In the genomic region with DNA sequence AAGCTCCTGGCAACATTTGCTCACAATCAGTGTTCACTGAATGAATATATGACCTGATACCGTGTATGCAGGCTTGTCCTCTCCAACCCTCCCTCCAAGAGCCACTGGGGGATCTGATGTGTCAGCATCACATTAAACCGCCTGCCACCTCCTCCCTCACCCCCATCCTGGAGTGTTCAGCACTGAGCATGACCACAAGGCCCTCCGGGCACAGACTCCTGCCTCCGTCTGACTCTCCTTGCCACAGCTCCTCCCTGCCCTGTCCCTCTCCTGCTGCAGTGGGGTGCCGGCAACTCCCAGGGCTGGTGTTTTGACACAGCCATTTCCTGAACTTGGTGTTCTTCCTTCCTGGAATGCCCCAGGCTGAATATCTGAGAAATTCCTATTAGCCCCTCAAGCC, we compare ENCODE assay signal across 25 cellular contexts.
DNase-seq lines count a peak whose midpoint lies in the region; ATAC-seq and TF ChIP-seq lines count a peak whose summit lies in the region.
"Had no signal": no experiment of that assay in that cellular context is flagged by ENCODE, and none has a peak within 500 bp of the region (broad histone marks: within the 10 kb centered on the region; RNA-seq: fewer than 3 reads in every experiment).

No MANE protein-coding gene starts in this region.

- DNase-seq in EH (ENCODE audit: low read depth) (peak; percentile 26), RPMI8226 (peak; percentile 59), endothelial cell (ENCODE audit: low spot score) (no peak), SK-N-DZ (ENCODE audit: low spot score) (no peak), GM20000 (ENCODE audit: low spot score) (no peak)
- DNase-seq in natural killer cell treated with Interleukin-12 subunit alpha and Interleukin-12 subunit beta and Interleukin-15 and Interleukin-18, amount 100 ng/mL, for 72 hours (ENCODE audit: low spot score): no peak
- DNase-seq: C1 segment of cervical spinal cord; CD4-positive, alpha-beta memory T cell; COR-L47; GOT3; HCEC 1CT; Karpas-422; MM.1S; NCI-H1048; NCI-H1417; NCI-H1694; NCI-H2081; NCI-H2227 treated with DMSO at 0.1 percent for 48 hours; NCI-H69; Peyer's patch; SJCRH30; T-helper 2 cell had no signal

- no peak for ATAC-seq in natural killer cell treated with Interleukin-12 subunit alpha and Interleukin-12 subunit beta and Interleukin-15 and Interleukin-18, amount 100 ng/mL, for 72 hours
- ATAC-seq in HG02973 (IDR thresholded peaks at IDR 0.05; ENCODE audit: unreplicated experiment): no peak
- ATAC-seq: Right ventricle myocardium inferior had no signal

- H3K4me3 ChIP-seq in KMS-11 (IDR thresholded peaks at IDR 0.05; ENCODE audit: insufficient read depth, low read depth, low read length): peak overlapping the region; percentile 8
- H3K4me3 ChIP-seq: Peyer's patch, SJCRH30 had no signal

- H3K9ac ChIP-seq in KMS-11: no peak overlapping the region

- no peak overlapping the region for H3K27ac ChIP-seq in KMS-11
- H3K27ac ChIP-seq: Peyer's patch, SJCRH30 had no signal

- H3K4me1 ChIP-seq in KMS-11 (ENCODE audit: low read depth, poor library complexity, severe bottlenecking): peaks cover 4% of the 10 kb centered on the region
- H3K4me1 ChIP-seq: Peyer's patch, SJCRH30 had no signal

- no peaks in the 10 kb centered on the region for H3K27me3 ChIP-seq in KMS-11 (ENCODE audit: insufficient read depth, low read depth)
- H3K27me3 ChIP-seq: Peyer's patch, SJCRH30 had no signal

- no peak overlapping the region for H2AFZ ChIP-seq in KMS-11 (ENCODE audit: low read depth)

- peaks cover 4% of the 10 kb centered on the region for H3K9me3 Mint-ChIP-seq in endothelial cell (ENCODE audit: unreplicated experiment)
- H3K9me3 Mint-ChIP-seq in natural killer cell treated with Interleukin-12 subunit alpha and Interleukin-12 subunit beta and Interleukin-15 and Interleukin-18, amount 100 ng/mL, for 72 hours: no peaks in the 10 kb centered on the region
- H3K9me3 Mint-ChIP-seq: CD4-positive, alpha-beta memory T cell had no signal

- no peaks in the 10 kb centered on the region for H3K79me2 ChIP-seq in KMS-11 (ENCODE audit: insufficient read depth, low read depth)

- no peak overlapping the region for H3K4me3 Mint-ChIP-seq in endothelial cell (ENCODE audit: unreplicated experiment)
- no peak overlapping the region for H3K4me3 Mint-ChIP-seq in natural killer cell treated with Interleukin-12 subunit alpha and Interleukin-12 subunit beta and Interleukin-15 and Interleukin-18, amount 100 ng/mL, for 72 hours
- H3K4me3 Mint-ChIP-seq: CD4-positive, alpha-beta memory T cell had no signal

- H3K4me2 ChIP-seq in KMS-11: no peak overlapping the region

- no peaks in the 10 kb centered on the region for H4K20me1 ChIP-seq in KMS-11 (ENCODE audit: insufficient read depth)

- H3K36me3 ChIP-seq in KMS-11 (ENCODE audit: insufficient read depth): no peaks in the 10 kb centered on the region
- H3K36me3 ChIP-seq: Peyer's patch, SJCRH30 had no signal

- H3K27ac Mint-ChIP-seq in endothelial cell (ENCODE audit: unreplicated experiment): peak overlapping the region; percentile 30
- no peak overlapping the region for H3K27ac Mint-ChIP-seq in natural killer cell treated with Interleukin-12 subunit alpha and Interleukin-12 subunit beta and Interleukin-15 and Interleukin-18, amount 100 ng/mL, for 72 hours
- H3K27ac Mint-ChIP-seq: CD4-positive, alpha-beta memory T cell had no signal

- TF ChIP-seq CTCF in KMS-11 (conservative IDR thresholded peaks at IDR 0.05; ENCODE audit: low read depth, low read length): no peak
- TF ChIP-seq CTCF in endothelial cell (IDR thresholded peaks at IDR 0.05; ENCODE audit: unreplicated experiment): no peak
- TF ChIP-seq CTCF in GM20000 (IDR thresholded peaks at IDR 0.05; ENCODE audit: extremely low read depth, missing control alignments): no peak

- H3K27me3 Mint-ChIP-seq in endothelial cell (ENCODE audit: unreplicated experiment): peaks cover 6% of the 10 kb centered on the region
- peaks cover 0 to 8% of the 10 kb centered on the region in 2 donors for H3K27me3 Mint-ChIP-seq in natural killer cell treated with Interleukin-12 subunit alpha and Interleukin-12 subunit beta and Interleukin-15 and Interleukin-18, amount 100 ng/mL, for 72 hours

- H3K4me1 Mint-ChIP-seq in endothelial cell (ENCODE audit: unreplicated experiment): peaks cover 46% of the 10 kb centered on the region
- peaks cover 18 to 34% of the 10 kb centered on the region in 2 donors for H3K4me1 Mint-ChIP-seq in natural killer cell treated with Interleukin-12 subunit alpha and Interleukin-12 subunit beta and Interleukin-15 and Interleukin-18, amount 100 ng/mL, for 72 hours (ENCODE audit: low read depth in 2 of 2)
- H3K4me1 Mint-ChIP-seq: CD4-positive, alpha-beta memory T cell had no signal

- H3K36me3 Mint-ChIP-seq in endothelial cell (ENCODE audit: low read depth, unreplicated experiment): no peaks in the 10 kb centered on the region
- H3K36me3 Mint-ChIP-seq in natural killer cell treated with Interleukin-12 subunit alpha and Interleukin-12 subunit beta and Interleukin-15 and Interleukin-18, amount 100 ng/mL, for 72 hours: no peaks in the 10 kb centered on the region
- H3K36me3 Mint-ChIP-seq: CD4-positive, alpha-beta memory T cell had no signal

Comparison
In these comparisons a context has a peak if more than half of its experiments do, and no peak if none do; other contexts are left out.
1. DNase-seq: peak in EH (single experiment) and RPMI8226 (single experiment); none in endothelial cell (single experiment), SK-N-DZ (single experiment), natural killer cell treated with Interleukin-12 subunit alpha and Interleukin-12 subunit beta and Interleukin-15 and Interleukin-18, amount 100 ng/mL, for 72 hours (single experiment) and GM20000 (single experiment).